28 cellular contexts compared by ENCODE assay signal in the genomic region with DNA sequence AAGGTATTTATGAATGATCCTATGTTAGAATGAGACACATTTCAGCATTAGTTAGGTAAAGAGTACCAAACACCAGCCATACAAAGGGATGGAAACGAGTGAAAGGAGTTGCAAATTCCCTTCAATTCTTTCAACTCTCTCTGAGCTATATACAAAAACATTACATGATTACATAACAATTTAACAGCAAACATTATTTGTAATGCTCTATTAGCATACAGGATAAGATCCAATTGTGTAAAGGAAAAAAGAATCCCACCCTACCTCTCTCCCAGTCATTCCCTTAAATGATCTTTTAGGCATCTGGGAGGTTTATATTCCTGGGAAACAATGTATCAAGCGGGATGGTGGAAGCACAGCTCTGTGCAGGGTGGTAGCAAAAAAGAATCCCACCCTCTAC.
"Had no signal": no experiment of that assay in that cellular context is flagged by ENCODE, and none has a peak within 500 bp of the region (broad histone marks: within the 10 kb centered on the region; RNA-seq: fewer than 3 reads in every experiment).

No MANE protein-coding gene starts in this region.

- DNase-seq: dermis blood vessel endothelial cell; effector memory CD4-positive, alpha-beta T cell; foreskin keratinocyte; heart left ventricle; hippocampal formation; immature natural killer cell; kidney glomerular epithelial cell; left colon; left ventricle myocardium superior; lower lobe of right lung; naive thymus-derived CD8-positive, alpha-beta T cell; nephron progenitor cell; occipital lobe; pancreas; spleen; stimulated activated CD4-positive, alpha-beta T cell treated with anti-CD3 and anti-CD28 coated beads, Interleukin-4, amount 100 ng/mL, for 4 hours; stimulated activated naive B cell treated with anti-CD40 and anti-IgM and Interleukin-4, amounts not matched to agents 10 μg/mL and 1 μg/mL and 100 μg/mL, for 72 hours; upper lobe of right lung; uterus had no signal

- H3K4me1 ChIP-seq: foreskin keratinocyte, gastroesophageal sphincter, right atrium auricular region, tibial nerve, upper lobe of right lung, uterus had no signal

- H3K4me1 Mint-ChIP-seq: immature natural killer cell had no signal

- H3K4me3 ChIP-seq: colonic mucosa, esophagus muscularis mucosa, gastroesophageal sphincter, heart left ventricle, lower lobe of right lung, pancreas, right atrium auricular region, skin epidermis, spleen, thoracic aorta, tibial nerve, upper lobe of right lung, uterus had no signal

- H3K36me3 Mint-ChIP-seq: immature natural killer cell; stimulated activated naive B cell treated with anti-CD40 and anti-IgM and Interleukin-4, amounts not matched to agents 10 μg/mL and 1 μg/mL and 100 μg/mL, for 72 hours had no signal

- H3K9me3 ChIP-seq: colonic mucosa, esophagus muscularis mucosa, gastroesophageal sphincter, lower lobe of right lung, pancreas, thoracic aorta, upper lobe of right lung, uterus had no signal

- H3K4me3 Mint-ChIP-seq: immature natural killer cell; naive thymus-derived CD8-positive, alpha-beta T cell; nephron progenitor cell; stimulated activated naive B cell treated with anti-CD40 and anti-IgM and Interleukin-4, amounts not matched to agents 10 μg/mL and 1 μg/mL and 100 μg/mL, for 72 hours; stimulated activated naive CD8-positive, alpha-beta T cell treated with anti-CD3 and anti-CD28 coated beads, Interleukin-15, Interleukin-2, amounts not matched to agents 100 ng/mL and 50 ng/mL, for 24 hours had no signal

- H3K36me3 ChIP-seq: colonic mucosa, esophagus muscularis mucosa, gastroesophageal sphincter, heart left ventricle, lower lobe of right lung, pancreas, right atrium auricular region, spleen, thoracic aorta, tibial nerve, upper lobe of right lung, uterus had no signal

- H3K27ac Mint-ChIP-seq: immature natural killer cell; naive thymus-derived CD8-positive, alpha-beta T cell; nephron progenitor cell; stimulated activated naive B cell treated with anti-CD40 and anti-IgM and Interleukin-4, amounts not matched to agents 10 μg/mL and 1 μg/mL and 100 μg/mL, for 72 hours; stimulated activated naive CD8-positive, alpha-beta T cell treated with anti-CD3 and anti-CD28 coated beads, Interleukin-15, Interleukin-2, amounts not matched to agents 100 ng/mL and 50 ng/mL, for 24 hours had no signal

- H3K27me3 Mint-ChIP-seq: progenitor cell of endocrine pancreas; stimulated activated naive CD8-positive, alpha-beta T cell treated with anti-CD3 and anti-CD28 coated beads, Interleukin-15, Interleukin-2, amounts not matched to agents 100 ng/mL and 50 ng/mL, for 24 hours had no signal

- H3K27ac ChIP-seq: colonic mucosa, esophagus muscularis mucosa, foreskin keratinocyte, gastroesophageal sphincter, heart left ventricle, lower lobe of right lung, pancreas, right atrium auricular region, skin epidermis, spleen, thoracic aorta, tibial nerve, upper lobe of right lung, uterus had no signal

- H3K9me3 Mint-ChIP-seq: immature natural killer cell; stimulated activated naive CD8-positive, alpha-beta T cell treated with anti-CD3 and anti-CD28 coated beads, Interleukin-15, Interleukin-2, amounts not matched to agents 100 ng/mL and 50 ng/mL, for 24 hours had no signal

- ATAC-seq: foreskin keratinocyte; gastroesophageal sphincter; left colon; left ventricle myocardium superior; naive thymus-derived CD8-positive, alpha-beta T cell; stimulated activated naive B cell treated with anti-CD40 and anti-IgM and Interleukin-4, amounts not matched to agents 10 μg/mL and 1 μg/mL and 100 μg/mL, for 72 hours had no signal

- H3K27me3 ChIP-seq: colonic mucosa, esophagus muscularis mucosa, gastroesophageal sphincter, heart left ventricle, pancreas, right atrium auricular region, spleen, tibial nerve, upper lobe of right lung, uterus had no signal
